In genomic region chr1:159854101-159854692, GRCh38 we compare ENCODE assay signal across 8 cellular contexts. TPM values are rescaled to one million over a fixed set of nuclear protein-coding genes. Genes with fewer than 3 reads are reported as not detected.
DNase-seq lines count a peak whose midpoint lies in the region; ATAC-seq, FAIRE-seq and TF ChIP-seq lines count a peak whose summit lies in the region.

No MANE protein-coding gene starts in this region.

- intact Hi-C loops in kidney (cut with DNase I): no loop called here

- no peak overlapping the region for H3K9ac ChIP-seq in SK-N-MC (ENCODE audit: insufficient read length)
- peak overlapping the region; percentile 51 to 87 for H3K9ac ChIP-seq in kidney (ENCODE audit: low read length in 2 of 2)
- H3K9ac ChIP-seq in smooth muscle cell (ENCODE audit: low read depth): peak overlapping the region; percentile 74

- H3K36me3 ChIP-seq in SK-N-MC (ENCODE audit: insufficient read depth, low read length) (no peaks in the 10 kb centered on the region), kidney (ENCODE audit: control insufficient read depth in 1 of 2, insufficient read depth in 2 of 2, low read length in 2 of 2) (no peaks in the 10 kb centered on the region), smooth muscle cell (ENCODE audit: low read depth) (no peaks in the 10 kb centered on the region)

- no peak overlapping the region for H3K27ac ChIP-seq in SK-N-MC
- H3K27ac ChIP-seq in cingulate gyrus (ENCODE audit: low read depth, low read length): peak overlapping the region; percentile 77
- H3K27ac ChIP-seq in kidney (ENCODE audit: low read depth in 2 of 2, low read length in 2 of 2): peak overlapping the region; percentile 93 to 96
- H3K27ac ChIP-seq in smooth muscle cell (ENCODE audit: low read depth): peak overlapping the region; percentile 83

- H3K79me2 ChIP-seq in smooth muscle cell (ENCODE audit: low read depth): no peaks in the 10 kb centered on the region

- H3K4me1 ChIP-seq in kidney (ENCODE audit: control insufficient read depth in 1 of 2, insufficient read depth in 1 of 2, low read depth in 1 of 2, low read length in 2 of 2) (peaks cover 0 to 7% of the 10 kb centered on the region in 2 donors), smooth muscle cell (ENCODE audit: low read depth) (peaks cover 10% of the 10 kb centered on the region)

- peak; percentile 18 for ATAC-seq in HG02610 (IDR thresholded peaks at IDR 0.05; ENCODE audit: unreplicated experiment)
- ATAC-seq in GM21825 (IDR thresholded peaks at IDR 0.05; ENCODE audit: unreplicated experiment): no peak
- ATAC-seq in GM21526 (IDR thresholded peaks at IDR 0.05; ENCODE audit: low FRiP score, unreplicated experiment): no peak

- DNase-seq in COLO668 (lab: John Stamatoyannopoulos, UW; ENCODE audit: unreplicated experiment) (peak; percentile 76), SK-N-MC (ENCODE audit: low read depth, low spot score) (no peak), kidney (peak; percentile 91), smooth muscle cell (lab: John Stamatoyannopoulos, UW; ENCODE audit: unreplicated experiment) (peak; percentile 51)

- H3K9me3 ChIP-seq in SK-N-MC (ENCODE audit: low read depth, low read length) (no peaks in the 10 kb centered on the region), kidney (ENCODE audit: control insufficient read depth in 1 of 2, low read length in 2 of 2) (no peaks in the 10 kb centered on the region), smooth muscle cell (replicated peaks; ENCODE audit: low read depth) (no peaks in the 10 kb centered on the region)

- H2AFZ ChIP-seq in smooth muscle cell (ENCODE audit: low read depth): peak overlapping the region; percentile 91

- WGBS in smooth muscle cell (ENCODE audit: low lambda C conversion rate): 0% methylated on average over 23 of the region's 31 CpGs

- H3F3A ChIP-seq in smooth muscle cell (ENCODE audit: low read depth): peaks cover 14% of the 10 kb centered on the region

- FAIRE-seq in kidney (lab: Jason Lieb, UNC): no peak

- H3K4me3 ChIP-seq in SK-N-MC: peak overlapping the region; percentile 59
- H3K4me3 ChIP-seq in kidney (ENCODE audit: low read length in 2 of 2): peak overlapping the region; percentile 66 to 72
- H3K4me3 ChIP-seq in smooth muscle cell: peak overlapping the region; percentile 69

- no peaks in the 10 kb centered on the region for H4K20me1 ChIP-seq in smooth muscle cell (ENCODE audit: low read depth)

- TF ChIP-seq CTCF in kidney (IDR thresholded peaks at IDR 0.05; ENCODE audit: borderline replicate concordance, extremely low read depth, insufficient read depth): no peak
- TF ChIP-seq CTCF in smooth muscle cell (IDR thresholded peaks at IDR 0.05; ENCODE audit: borderline replicate concordance, insufficient read depth, poor library complexity, severe bottlenecking): no peak

- no peaks in the 10 kb centered on the region for H3K27me3 ChIP-seq in smooth muscle cell (ENCODE audit: low read depth)

- H3K4me2 ChIP-seq in smooth muscle cell: peak overlapping the region; percentile 95

RNA-seq across cellular contexts. Expression of gene VSIG8, which starts 8.3 kb away (rescaled TPM):
- total RNA-seq in kidney: not detected
- polyA plus RNA-seq in kidney (ENCODE audit: insufficient read depth, low read depth, low replicate concordance): 8.1 TPM
- total RNA-seq in smooth muscle cell: not detected in 2 replicates
- polyA plus RNA-seq in smooth muscle cell: 0.29 and 1.3 TPM in 2 replicates

RNA-seq across cellular contexts. Expression of gene SLAMF8, which starts 27.5 kb away (rescaled TPM):
- total RNA-seq in kidney (12.0 TPM), smooth muscle cell (10.8 and 11.0 TPM in 2 replicates)
- polyA plus RNA-seq in kidney (ENCODE audit: insufficient read depth, low read depth, low replicate concordance) (1.8 TPM), smooth muscle cell (13.5 and 15.1 TPM in 2 replicates)

RNA-seq across cellular contexts. Expression of gene CFAP45, which starts 45.8 kb away (rescaled TPM):
- total RNA-seq in kidney: 1.0 TPM
- polyA plus RNA-seq in kidney (ENCODE audit: insufficient read depth, low read depth, low replicate concordance): 14.2 TPM
- total RNA-seq in smooth muscle cell: 1.1 and 1.3 TPM in 2 replicates
- polyA plus RNA-seq in smooth muscle cell: 1.2 and 1.9 TPM in 2 replicates

RNA-seq across cellular contexts. Expression of gene FCRL6, which starts 52.0 kb away (rescaled TPM):
- 1.4 TPM for total RNA-seq in kidney
- 0.45 TPM for polyA plus RNA-seq in kidney (ENCODE audit: insufficient read depth, low read depth, low replicate concordance)
- not detected in 2 replicates for total RNA-seq in smooth muscle cell
- not detected in 2 replicates for polyA plus RNA-seq in smooth muscle cell
